18 cellular contexts compared by ENCODE assay signal in the genomic region with DNA sequence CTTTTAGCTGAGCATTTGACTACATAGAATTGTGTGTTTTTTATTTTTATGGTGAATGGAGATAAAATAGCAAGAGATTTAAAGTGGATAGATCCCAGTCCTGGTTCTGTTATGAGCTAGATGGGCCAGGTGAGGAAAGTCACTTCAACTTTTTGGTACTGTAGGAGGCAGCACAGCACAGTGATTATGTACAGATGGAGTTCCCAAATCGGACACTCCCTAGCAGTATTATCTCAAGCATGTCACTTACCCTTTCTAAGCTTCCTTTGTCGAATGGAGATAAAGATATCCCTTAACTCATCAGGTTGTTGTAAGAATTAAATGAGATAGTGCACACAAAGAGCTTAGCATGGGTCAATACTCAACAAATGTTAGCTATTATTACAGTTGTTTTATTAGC. TPM values are rescaled to one million over a fixed set of nuclear protein-coding genes. Genes with fewer than 3 reads are reported as not detected.
"Had no signal": no experiment of that assay in that cellular context is flagged by ENCODE, and none has a peak within 500 bp of the region (broad histone marks: within the 10 kb centered on the region; RNA-seq: fewer than 3 reads in every experiment).

No MANE protein-coding gene starts in this region.

- ATAC-seq: activated CD8-positive, alpha-beta memory T cell treated with anti-CD3 and anti-CD28 coated beads, Interleukin-2, amount 10 ng/mL, durations not matched to agents 7 days and 5 days; activated T-helper 17 cell treated with anti-CD3 and anti-CD28 coated beads, Interleukin-2, amount 50 U/mL, for 72 hours; left cardiac atrium; stimulated activated naive B cell treated with anti-CD40 and anti-IgM and Interleukin-4, amounts not matched to agents 10 μg/mL and 1 μg/mL and 100 μg/mL, for 72 hours had no signal

- H3K9me3 ChIP-seq: esophagus squamous epithelium had no signal

- H3K36me3 ChIP-seq: cardiac muscle cell, esophagus squamous epithelium had no signal

- H3K27me3 ChIP-seq: esophagus squamous epithelium had no signal

- DNase-seq: activated B cell treated with CpG ODN at 0.5 μM for 24 hours; activated CD4-positive, alpha-beta memory T cell treated with anti-CD3 and anti-CD28 coated beads, Interleukin-2, amount 10 ng/mL, durations not matched to agents 7 days and 5 days; activated CD4-positive, alpha-beta T cell treated with anti-CD3 and anti-CD28 coated beads for 4 hours; activated CD8-positive, alpha-beta memory T cell treated with anti-CD3 and anti-CD28 coated beads, Interleukin-2, amount 10 ng/mL, durations not matched to agents 7 days and 5 days; activated naive CD4-positive, alpha-beta T cell; activated naive CD8-positive, alpha-beta T cell treated with anti-CD3 and anti-CD28 coated beads, Interleukin-2, amount 10 ng/mL, durations not matched to agents 7 days and 5 days; amygdala; effector memory CD4-positive, alpha-beta T cell; esophagus squamous epithelium; left cardiac atrium; midbrain; occipital lobe; retina; stimulated activated naive B cell treated with anti-CD40 and anti-IgM and Interleukin-4, amounts not matched to agents 10 μg/mL and 1 μg/mL and 100 μg/mL, for 72 hours had no signal

- H3K4me3 ChIP-seq: cardiac muscle cell, esophagus squamous epithelium, lung had no signal

RNA-seq across cellular contexts. Expression of gene EXPH5, which starts 5.3 kb away (rescaled TPM):
- polyA plus RNA-seq: neural cell had no signal
